Comparison of ENCODE assay signal across 26 cellular contexts in genomic region chr12:71942259-71942658, GRCh38. TPM values are rescaled to one million over a fixed set of nuclear protein-coding genes. Genes with fewer than 3 reads are reported as not detected.
DNase-seq lines count a peak whose midpoint lies in the region; ATAC-seq, FAIRE-seq and TF ChIP-seq lines count a peak whose summit lies in the region.
"Had no signal": no experiment of that assay in that cellular context is flagged by ENCODE, and none has a peak within 500 bp of the region (broad histone marks: within the 10 kb centered on the region; RNA-seq: fewer than 3 reads in every experiment).

No MANE protein-coding gene starts in this region.

- H3K9me3 ChIP-seq in K562 (replicated peaks; ENCODE audit: control insufficient read depth, insufficient read depth, low read depth, low read length): no peaks in the 10 kb centered on the region
- H3K9me3 ChIP-seq: BLaER1 treated with 17β-estradiol and CSF1 and Interleukin-3, amounts not matched to agents 10 nM and 100 nM had no signal

- CTCF ChIA-PET in K562 (lab: Yijun Ruan, JAX; ENCODE audit: low intra/inter-chr PET ratio): no interaction called here

- peak; percentile 38; the same call in 1 of the 2 replicates for TF ChIP-seq EP300 in K562 (IDR thresholded peaks at IDR 0.05; ENCODE audit: low read length)

- BruUV-seq in K562 (replicated peaks; lab: Mats Ljungman, UMichigan): no TSS peak

- H3K36me3 ChIP-seq in K562 (ENCODE audit: control insufficient read depth, insufficient read depth, low read length): no peaks in the 10 kb centered on the region
- H3K36me3 ChIP-seq: BLaER1 treated with 17β-estradiol and CSF1 and Interleukin-3, amounts not matched to agents 10 nM and 100 nM had no signal

- POLR2A ChIA-PET in K562 (lab: Yijun Ruan, JAX): interaction anchor here (1.0 to 1.6 kb wide), 6 partner anchors 8 to 19 kb away, joined by 3 to 5 read pairs (median 4); no protein-coding TSS in a partner anchor

- no peak overlapping the region for H3K9ac ChIP-seq in K562 (ENCODE audit: insufficient read depth in 1 of 2, low read depth in 2 of 2, low read length in 2 of 2)
- H3K9ac ChIP-seq: BLaER1 treated with 17β-estradiol and CSF1 and Interleukin-3, amounts not matched to agents 10 nM and 100 nM; GM23248 had no signal

- WGBS in K562 (ENCODE audit: insufficient coverage, low coverage, missing lambda C conversion rate): 4% methylated on average over 2 of the region's 2 CpGs

- no peaks in the 10 kb centered on the region for H3K79me2 ChIP-seq in K562 (ENCODE audit: control insufficient read depth, insufficient read depth, low read length)

- H3K9me3 Mint-ChIP-seq in activated naive CD4-positive, alpha-beta T cell treated with anti-CD3 and anti-CD28 coated beads, Interleukin-2, amount 50 U/mL, for 72 hours: no peaks in the 10 kb centered on the region
- H3K9me3 Mint-ChIP-seq: CD4-positive, alpha-beta T cell had no signal

- no peak overlapping the region for H3K27ac Mint-ChIP-seq in activated naive CD4-positive, alpha-beta T cell treated with anti-CD3 and anti-CD28 coated beads, Interleukin-2, amount 50 U/mL, for 72 hours
- H3K27ac Mint-ChIP-seq: CD4-positive, alpha-beta T cell had no signal

- in situ Hi-C loops in K562 (cut with MboI): no loop called here

- H3K4me3 ChIP-seq in K562: no peak overlapping the region
- H3K4me3 ChIP-seq: BLaER1 treated with 17β-estradiol and CSF1 and Interleukin-3, amounts not matched to agents 10 nM and 100 nM; GM23248; SK-N-MC had no signal

- no peaks in the 10 kb centered on the region for H3K36me3 Mint-ChIP-seq in activated naive CD4-positive, alpha-beta T cell treated with anti-CD3 and anti-CD28 coated beads, Interleukin-2, amount 50 U/mL, for 72 hours

- H3K9me1 ChIP-seq in K562 (ENCODE audit: control insufficient read depth, insufficient read depth, low read length): no peaks in the 10 kb centered on the region

- H3K4me2 ChIP-seq in K562 (ENCODE audit: insufficient read depth, low read length): no peak overlapping the region
- H3K4me2 ChIP-seq: BLaER1 treated with 17β-estradiol and CSF1 and Interleukin-3, amounts not matched to agents 10 nM and 100 nM had no signal

- no peak for TF ChIP-seq CTCF in K562 (IDR thresholded peaks at IDR 0.05 in 2 of 3, conservative IDR thresholded peaks at IDR 0.05 in 1 of 3; ENCODE audit: insufficient read depth in 2 of 3, low read depth in 1 of 3, low read length in 3 of 3)

- no peak overlapping the region for H3K27ac ChIP-seq in K562 (ENCODE audit: extremely low read depth, low read depth, low read length)
- H3K27ac ChIP-seq: BLaER1 treated with 17β-estradiol and CSF1 and Interleukin-3, amounts not matched to agents 10 nM and 100 nM; GM23248; SK-N-MC had no signal

- no peak overlapping the region for H2AFZ ChIP-seq in K562 (ENCODE audit: low read depth, low read length)
- H2AFZ ChIP-seq: GM23248 had no signal

- intact Hi-C loops in K562 (cut with micrococcal nuclease): loop anchor here (10.0 kb wide), 1 partner anchor 527 kb away; no protein-coding TSS in a partner anchor

- DNase-seq in NCI-H82 (lab: John Stamatoyannopoulos, UW) (peak; percentile 25), NCI-H82 treated with DMSO at 0.1 percent for 48 hours (lab: John Stamatoyannopoulos, UW; ENCODE audit: unreplicated experiment) (no peak), SHP77 (lab: John Stamatoyannopoulos, UW) (peak; percentile 12 to 20), K562 (ENCODE audit: extremely low read depth in 1 of 4, low spot score in 3 of 4) (peak in 2 of 4 experiments; percentile 21 to 38), hippocampal formation (lab: John Stamatoyannopoulos, UW) (no peak), NCI-H1694 treated with DMSO at 0.1 percent for 48 hours (lab: John Stamatoyannopoulos, UW) (no peak)
- DNase-seq in activated naive CD4-positive, alpha-beta T cell treated with anti-CD3 and anti-CD28 coated beads, Interleukin-2, amount 50 U/mL, for 72 hours (ENCODE audit: low spot score in 2 of 2): no peak
- DNase-seq: 8988T; CD4-positive, alpha-beta T cell; GM23248; H7; Kasumi-1; NCI-H1105; NCI-H1436 treated with DMSO at 0.1 percent for 48 hours; NCI-H2081; NCI-H345; NCI-H510A treated with DMSO at 0.1 percent for 48 hours; NCI-H748 treated with DMSO at 0.1 percent for 48 hours; NK-92 treated with Interleukin-12 subunit alpha and Interleukin-12 subunit beta, amount 100 ng/mL, for 24 hours; Right ventricle myocardium superior; RPMI8226 had no signal

- TF ChIP-seq POLR2A in K562 (conservative IDR thresholded peaks at IDR 0.05): no peak

- FAIRE-seq in K562 (lab: Jason Lieb, UNC): no peak
- FAIRE-seq: HepG2 had no signal

- no peaks in the 10 kb centered on the region; a peak in 1 of 5 replicates for H3K27me3 ChIP-seq in K562 (ENCODE audit: control insufficient read depth in 2 of 2, insufficient read depth in 2 of 2, low read length in 2 of 2)
- H3K27me3 ChIP-seq: BLaER1 treated with 17β-estradiol and CSF1 and Interleukin-3, amounts not matched to agents 10 nM and 100 nM had no signal

- H4K20me1 ChIP-seq in K562 (replicated peaks; ENCODE audit: control insufficient read depth, insufficient read depth, low read length): no peaks in the 10 kb centered on the region
- H4K20me1 ChIP-seq: BLaER1 treated with 17β-estradiol and CSF1 and Interleukin-3, amounts not matched to agents 10 nM and 100 nM had no signal

- peaks cover 0 to 7% of the 10 kb centered on the region in 2 experiments; a peak in 2 of 5 replicates for H3K4me1 ChIP-seq in K562 (replicated peaks in 1 of 2; ENCODE audit: control insufficient read depth in 2 of 2, insufficient read depth in 2 of 2, low read length in 2 of 2)
- H3K4me1 ChIP-seq: BLaER1 treated with 17β-estradiol and CSF1 and Interleukin-3, amounts not matched to agents 10 nM and 100 nM had no signal

- peak; percentile 70 for ATAC-seq in K562
- no peak for ATAC-seq in activated naive CD4-positive, alpha-beta T cell treated with anti-CD3 and anti-CD28 coated beads, Interleukin-2, amount 50 U/mL, for 72 hours
- ATAC-seq: HepG2 had no signal

- no peak for TF ChIP-seq RAD21 in K562 (CRISPR knock-in tag; conservative IDR thresholded peaks at IDR 0.05 in 1 of 2, IDR thresholded peaks at IDR 0.05 in 1 of 2)

TF ChIP-seq in K562, 482 proteins besides CTCF, POLR2A, EP300 and RAD21 (continues in another document):
- peak; percentile 44; the same call in 1 of the 2 replicates for TF ChIP-seq TEAD4 (IDR thresholded peaks at IDR 0.05; ENCODE audit: low read length)
- no peak for TF ChIP-seq TEAD4 (CRISPR knock-in tag; IDR thresholded peaks at IDR 0.05; ENCODE audit: borderline replicate concordance)
- TF ChIP-seq ESRRB (CRISPR knock-in tag; IDR thresholded peaks at IDR 0.05; ENCODE audit: borderline replicate concordance): no peak
- no peak for TF ChIP-seq AFF1 (IDR thresholded peaks at IDR 0.05; ENCODE audit: low read depth in 1 of 2, partially characterized antibody in 2 of 2)
- TF ChIP-seq ILK (tag; IDR thresholded peaks at IDR 0.05; ENCODE audit: borderline replicate concordance, low read depth): no peak
- no peak for TF ChIP-seq HMGN3 (IDR thresholded peaks at IDR 0.05; ENCODE audit: borderline replicate concordance, extremely low read depth, insufficient read length, low read depth, low read length)

RNA-seq across cellular contexts. Expression of gene TPH2, which starts 3.6 kb away (rescaled TPM):
- 1.3 and 2.0 TPM in 2 replicates for total RNA-seq in K562 (2011; cell fraction: chromatin; rRNA removed; ENCODE audit: low replicate concordance)
- 0.79 and 0.83 TPM in 2 replicates for total RNA-seq in K562 (2011; cell fraction: nucleolus; rRNA removed)
- 1.8 and 1.9 TPM in 2 replicates for total RNA-seq in K562 (2011; cell fraction: nucleoplasm; rRNA removed)
- total RNA-seq in K562 (2014; rRNA removed) (0.78 TPM in 1 of 2 replicates, not detected in the other), K562 (2014; rRNA removed; fragmentation: Illumina TruSeq; extraction: Trizol) (0.16 and 0.22 TPM in 2 replicates), K562 (2015; rRNA removed; fragmentation: Illumina TruSeq; extraction: Trizol) (0.38 TPM in 1 of 2 replicates, not detected in the other), K562 (2021) (not detected in 2 replicates)
- polyA plus RNA-seq in K562 (2011; rRNA removed) (0.14 TPM in 1 of 2 replicates, not detected in the other), K562 (2014; fragmentation: Illumina TruSeq; extraction: Trizol) (0.06 and 0.28 TPM in 2 replicates), K562 (2014; fragmentation: Nextera tagmentation; extraction: Ambion mirVana) (under 1 TPM; 0.06 to 0.13 TPM), K562 (2014; rRNA removed) (not detected in 2 replicates)
- 0.07 TPM in 1 of 2 replicates, not detected in the other for polyA plus RNA-seq in K562 (2011; cell fraction: cytosol; rRNA removed)
- 0.80 TPM in 1 of 2 replicates, not detected in the other for polyA plus RNA-seq in K562 (2011; cell fraction: nucleus; rRNA removed)
- polyA plus RNA-seq in K562 (2012): 0.20 and 0.47 TPM in 2 replicates
- polyA minus RNA-seq in K562 (2011; rRNA and poly(A)+ RNA removed): 0.15 and 0.32 TPM in 2 replicates
- polyA minus RNA-seq in K562 (2011; cell fraction: cytosol; rRNA and poly(A)+ RNA removed): not detected in 2 replicates
- 0.33 and 0.81 TPM in 2 replicates for polyA minus RNA-seq in K562 (2011; cell fraction: nucleus; rRNA and poly(A)+ RNA removed)
- total RNA-seq in activated naive CD4-positive, alpha-beta T cell treated with anti-CD3 and anti-CD28 coated beads, Interleukin-2, amount 50 U/mL, for 72 hours: not detected
- total RNA-seq: CD4-positive, alpha-beta T cell; GM23248; H7; HepG2; HT1080; M059J; Right ventricle myocardium superior had no signal
- polyA plus RNA-seq: GM23248, HepG2 had no signal

Comparison
In these comparisons a context has a peak if more than half of its experiments do, and no peak if none do; other contexts are left out.
1. DNase-seq: peak in NCI-H82 (single experiment) and SHP77 (2 of 2); none in NCI-H82 treated with DMSO at 0.1 percent for 48 hours (single experiment), hippocampal formation (0 of 2), NCI-H1694 treated with DMSO at 0.1 percent for 48 hours (single experiment) and activated naive CD4-positive, alpha-beta T cell treated with anti-CD3 and anti-CD28 coated beads, Interleukin-2, amount 50 U/mL, for 72 hours (0 of 2).